In the genomic region with DNA sequence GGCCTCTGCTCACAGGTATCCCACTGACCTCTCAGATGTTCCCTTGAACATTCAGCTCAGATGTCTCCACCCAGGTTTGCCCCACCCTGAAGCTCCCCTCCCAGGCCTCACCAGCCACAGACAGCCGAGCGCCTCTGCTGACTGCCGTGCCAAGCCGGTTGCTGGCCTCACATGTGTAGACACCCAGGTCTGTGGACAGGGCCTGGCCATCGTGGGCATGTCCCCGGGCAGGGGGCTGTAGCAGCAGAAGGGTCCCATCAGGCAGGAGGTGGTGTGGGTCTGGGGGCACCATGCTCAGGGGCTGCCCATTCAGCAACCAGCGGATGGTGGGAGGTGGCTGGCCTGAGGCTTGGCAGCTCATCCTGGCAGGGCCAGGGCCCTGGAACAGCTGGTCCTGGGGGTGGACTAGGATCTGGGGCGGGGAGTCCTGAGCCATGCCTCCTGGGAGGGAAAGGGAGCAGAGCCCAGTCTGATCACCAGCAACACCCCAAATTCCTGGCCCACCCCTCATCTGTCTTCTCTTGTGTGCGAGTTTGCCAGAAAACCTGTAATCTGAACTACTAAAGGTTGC, we compare ENCODE assay signal across 14 cellular contexts. TPM values are rescaled to one million over a fixed set of nuclear protein-coding genes. Genes with fewer than 3 reads are reported as not detected.
DNase-seq lines count a peak whose midpoint lies in the region; ATAC-seq, FAIRE-seq and TF ChIP-seq lines count a peak whose summit lies in the region.
"Had no signal": no experiment of that assay in that cellular context is flagged by ENCODE, and none has a peak within 500 bp of the region (broad histone marks: within the 10 kb centered on the region; RNA-seq: fewer than 3 reads in every experiment).

No MANE protein-coding gene starts in this region.

- no peak overlapping the region for H3K4ac ChIP-seq in neuronal stem cell (ENCODE audit: low read length)

- FAIRE-seq in GM12892 (lab: Jason Lieb, UNC), result no peak

- peak overlapping the region; percentile 12 for H3K14ac ChIP-seq in neuronal stem cell (ENCODE audit: low read length)

- no peak overlapping the region for H3K27ac ChIP-seq in neuronal stem cell (replicated peaks; ENCODE audit: low read length)
- H3K27ac ChIP-seq: 22Rv1, VCaP had no signal

- no peak overlapping the region for H3K4me2 ChIP-seq in neuronal stem cell (ENCODE audit: insufficient read depth, low read length, poor library complexity, severe bottlenecking)
- H3K4me2 ChIP-seq: PC-9 had no signal

- H4K8ac ChIP-seq in neuronal stem cell (ENCODE audit: low read depth, low read length), result no peak overlapping the region

- no peaks in the 10 kb centered on the region for H3K9me3 ChIP-seq in neuronal stem cell (replicated peaks in 1 of 2; ENCODE audit: control insufficient read depth in 2 of 2, insufficient read depth in 1 of 2, low read depth in 1 of 2, low read length in 2 of 2)

- no CpG with 5 or more reads among the region's 9 CpGs for WGBS in neuronal stem cell (ENCODE audit: extremely low coverage in 2 of 2, insufficient read length in 2 of 2, insufficient replicate concordance in 1 of 2), 2 donors

- peaks cover 3 to 8% of the 10 kb centered on the region in 2 donors for H3K4me1 ChIP-seq in neuronal stem cell (ENCODE audit: control insufficient read depth in 2 of 2, insufficient read depth in 1 of 2, low read depth in 1 of 2, low read length in 2 of 2)

- peak overlapping the region; percentile 21 for H2AK5ac ChIP-seq in neuronal stem cell (ENCODE audit: low read depth, low read length)

- H2BK12ac ChIP-seq in neuronal stem cell (ENCODE audit: low read length), result no peak overlapping the region

- no peak overlapping the region for H2BK5ac ChIP-seq in neuronal stem cell (ENCODE audit: low read length)

- no peak overlapping the region for H2BK15ac ChIP-seq in neuronal stem cell (ENCODE audit: low read length)

- H3K79me1 ChIP-seq in neuronal stem cell (ENCODE audit: low read depth, low read length), result no peaks in the 10 kb centered on the region

- DNase-seq in DMS 273 (lab: John Stamatoyannopoulos, UW; ENCODE audit: unreplicated experiment) (peak; percentile 10), DMS 273 treated with DMSO at 0.1 percent for 48 hours (lab: John Stamatoyannopoulos, UW) (no peak), Right ventricle myocardium inferior (ENCODE audit: missing footprints) (no peak), neuronal stem cell (ENCODE audit: low spot score) (no peak), ureter (ENCODE audit: low spot score) (peak; percentile 41), GM12892 (ENCODE audit: insufficient read length) (no peak), GM19240 (ENCODE audit: insufficient read length, low spot score) (no peak), NCI-H1694 treated with DMSO at 0.1 percent for 48 hours (lab: John Stamatoyannopoulos, UW) (no peak)
- DNase-seq: activated effector memory CD4-positive, alpha-beta T cell treated with Interleukin-2 at 50 U/mL for 16 hours; NCI-H1694; PC-9 had no signal

- H4K91ac ChIP-seq in neuronal stem cell (ENCODE audit: low read depth, low read length, poor library complexity), result no peak overlapping the region

- H3K23ac ChIP-seq in neuronal stem cell (ENCODE audit: low read depth, low read length, poor library complexity), result no peak overlapping the region

- ATAC-seq in Right ventricle myocardium inferior, result peak; percentile 43

- intact Hi-C loops in Right ventricle myocardium inferior (cut with DNase I), result loop anchor here (1.0 to 2.0 kb wide), 2 partner anchors 20 to 24 kb away; no protein-coding TSS in a partner anchor

- peaks cover 0 to 48% (median 0%) of the 10 kb centered on the region in 3 experiments for H3K27me3 ChIP-seq in neuronal stem cell (ENCODE audit: control insufficient read depth in 3 of 3, insufficient read depth in 3 of 3, low read depth in 1 of 3, low read length in 3 of 3)

- H3K36me3 ChIP-seq in neuronal stem cell (replicated peaks in 1 of 2; ENCODE audit: control insufficient read depth in 2 of 2, insufficient read depth in 2 of 2, low read length in 2 of 2), result no peaks in the 10 kb centered on the region

- H3K9ac ChIP-seq in neuronal stem cell (ENCODE audit: low read depth, low read length, poor library complexity), result no peak overlapping the region

- no peak overlapping the region for H3K4me3 ChIP-seq in neuronal stem cell (ENCODE audit: low read length in 2 of 2)
- H3K4me3 ChIP-seq: PC-9 had no signal

- peak overlapping the region; percentile 67 for H3K18ac ChIP-seq in neuronal stem cell (ENCODE audit: low read length)

- H2BK120ac ChIP-seq in neuronal stem cell (ENCODE audit: low read depth, low read length), result no peak overlapping the region

- H2AFZ ChIP-seq in neuronal stem cell (ENCODE audit: low read length), result peak overlapping the region; percentile 92
- H2AFZ ChIP-seq: PC-9 had no signal

- no peak for TF ChIP-seq POLR2A in GM12892 (IDR thresholded peaks at IDR 0.05; ENCODE audit: low read depth, low read length)

RNA-seq across cellular contexts. Expression of a gene that starts 0.8 kb away (rescaled TPM):
- total RNA-seq in Right ventricle myocardium inferior (27.6 TPM), ureter (16.8 TPM)
- not detected for polyA plus RNA-seq in neuronal stem cell (2013, experiment 1 of 2)
- polyA plus RNA-seq in neuronal stem cell (2013, experiment 2 of 2), result not detected
- polyA plus RNA-seq in GM12892 (2012; ENCODE audit: missing spikeins), result not detected
- total RNA-seq: PC-9 had no signal

RNA-seq across cellular contexts. Expression of a gene that starts 22.1 kb away (rescaled TPM):
- total RNA-seq in Right ventricle myocardium inferior, result not detected
- polyA plus RNA-seq in neuronal stem cell (2013, experiment 1 of 2), result not detected
- not detected for polyA plus RNA-seq in neuronal stem cell (2013, experiment 2 of 2)
- total RNA-seq in ureter, result not detected
- polyA plus RNA-seq in GM12892 (2012; ENCODE audit: missing spikeins), result not detected
- total RNA-seq: Daoy, PC-9 had no signal

RNA-seq across cellular contexts. Expression of a gene that starts 31.7 kb away (rescaled TPM):
- total RNA-seq in Right ventricle myocardium inferior, result 4.6 TPM
- 9.5 TPM for polyA plus RNA-seq in neuronal stem cell (2013, experiment 1 of 2)
- 8.8 TPM for polyA plus RNA-seq in neuronal stem cell (2013, experiment 2 of 2)
- 27.4 TPM for total RNA-seq in ureter
- 1.0 TPM for polyA plus RNA-seq in GM12892 (2012; ENCODE audit: missing spikeins)

RNA-seq across cellular contexts. Expression of a gene that starts 38.9 kb away (rescaled TPM):
- total RNA-seq in Right ventricle myocardium inferior (0.41 TPM), ureter (0.68 TPM)
- polyA plus RNA-seq in neuronal stem cell (2013, experiment 1 of 2), result 0.03 TPM
- polyA plus RNA-seq in neuronal stem cell (2013, experiment 2 of 2), result 0.01 TPM
- not detected for polyA plus RNA-seq in GM12892 (2012; ENCODE audit: missing spikeins)
- total RNA-seq: Daoy, PC-9 had no signal

RNA-seq across cellular contexts. Expression of a gene that starts 57.1 kb away (rescaled TPM):
- total RNA-seq in Right ventricle myocardium inferior, result 0.38 TPM
- polyA plus RNA-seq in neuronal stem cell (2013, experiment 1 of 2), result 4.0 TPM
- 4.1 TPM for polyA plus RNA-seq in neuronal stem cell (2013, experiment 2 of 2)
- 2.2 TPM for total RNA-seq in ureter
- 3.1 TPM for polyA plus RNA-seq in GM12892 (2012; ENCODE audit: missing spikeins)

Comparison
In these comparisons a context has a peak if more than half of its experiments do, and no peak if none do; other contexts are left out.
1. DNase-seq: peak in DMS 273 (single experiment) and ureter (single experiment); none in DMS 273 treated with DMSO at 0.1 percent for 48 hours (single experiment), Right ventricle myocardium inferior (single experiment), neuronal stem cell (single experiment), GM12892 (single experiment), GM19240 (single experiment) and NCI-H1694 treated with DMSO at 0.1 percent for 48 hours (single experiment).